In genomic region chr19:23560051-23560450, GRCh38 we compare ENCODE assay signal across 41 cellular contexts.
"Had no signal": no experiment of that assay in that cellular context is flagged by ENCODE, and none has a peak within 500 bp of the region (broad histone marks: within the 10 kb centered on the region; RNA-seq: fewer than 3 reads in every experiment).

No MANE protein-coding gene starts in this region.

- H3K9me3 ChIP-seq: adrenal gland, ascending aorta, body of pancreas had no signal

- FAIRE-seq: astrocyte, bronchial epithelial cell had no signal

- H3K36me3 ChIP-seq: adrenal gland, ascending aorta, brain microvascular endothelial cell, breast epithelium, cardiac muscle cell had no signal

- H3K4me3 ChIP-seq: adrenal gland, ascending aorta, body of pancreas, breast epithelium, cardiac muscle cell had no signal

- H3K27ac Mint-ChIP-seq: activated naive CD4-positive, alpha-beta T cell treated with anti-CD3 and anti-CD28 coated beads for 36 hours; activated naive CD4-positive, alpha-beta T cell treated with anti-CD3 and anti-CD28 coated beads, Interleukin-2, amount 10 ng/mL, durations not matched to agents 7 days and 5 days; activated naive CD4-positive, alpha-beta T cell treated with anti-CD3 and anti-CD28 coated beads, Interleukin-2, amount 50 U/mL, for 24 hours; activated naive CD4-positive, alpha-beta T cell treated with anti-CD3 and anti-CD28 coated beads, Interleukin-2, amount 50 U/mL, for 72 hours; activated naive CD8-positive, alpha-beta T cell; activated naive CD8-positive, alpha-beta T cell treated with anti-CD3 and anti-CD28 coated beads for 36 hours; activated naive CD8-positive, alpha-beta T cell treated with anti-CD3 and anti-CD28 coated beads, Interleukin-2, amount 10 ng/mL, durations not matched to agents 7 days and 5 days; activated naive CD8-positive, alpha-beta T cell treated with anti-CD3 and anti-CD28 coated beads, Interleukin-2, amount 50 U/mL, for 24 hours; activated T-cell treated with anti-CD3 and anti-CD28 coated beads, Interleukin-2, amount 50 U/mL, for 24 hours; activated T-cell treated with anti-CD3 and anti-CD28 coated beads, Interleukin-2, amount 50 U/mL, for 72 hours; activated T-helper 1 cell treated with anti-CD3 and anti-CD28 coated beads, Interleukin-12 subunit alpha, Interleukin-12 subunit beta, Interleukin-2, Interleukin-4 antibody, amounts not matched to agents 30 ng/mL and 10 ng/mL and 1 ng/mL, durations not matched to agents 14 hours and 24 hours and 36 hours; activated T-helper 17 cell treated with anti-CD3 and anti-CD28 coated beads, Interleukin-2, amount 50 U/mL, for 72 hours; activated T-helper 2 cell treated with anti-CD3 and anti-CD28 coated beads, Interferon-gamma antibody, Interleukin-2, Interleukin-4, amounts not matched to agents 10 μg/mL and 5 μg/mL and 100 μg/mL, durations not matched to agents 14 hours and 24 hours and 36 hours; brain had no signal

- H3K4me3 Mint-ChIP-seq: activated naive CD4-positive, alpha-beta T cell treated with anti-CD3 and anti-CD28 coated beads for 36 hours; activated naive CD4-positive, alpha-beta T cell treated with anti-CD3 and anti-CD28 coated beads, Interleukin-2, amount 10 ng/mL, durations not matched to agents 7 days and 5 days; activated naive CD4-positive, alpha-beta T cell treated with anti-CD3 and anti-CD28 coated beads, Interleukin-2, amount 50 U/mL, for 24 hours; activated naive CD8-positive, alpha-beta T cell; activated naive CD8-positive, alpha-beta T cell treated with anti-CD3 and anti-CD28 coated beads for 36 hours; activated naive CD8-positive, alpha-beta T cell treated with anti-CD3 and anti-CD28 coated beads, Interleukin-2, amount 10 ng/mL, durations not matched to agents 7 days and 5 days; activated naive CD8-positive, alpha-beta T cell treated with anti-CD3 and anti-CD28 coated beads, Interleukin-2, amount 50 U/mL, for 24 hours; activated T-cell treated with anti-CD3 and anti-CD28 coated beads, Interleukin-2, amount 50 U/mL, for 24 hours; activated T-cell treated with anti-CD3 and anti-CD28 coated beads, Interleukin-2, amount 50 U/mL, for 4 hours; activated T-cell treated with anti-CD3 and anti-CD28 coated beads, Interleukin-2, amount 50 U/mL, for 72 hours; activated T-helper 1 cell treated with anti-CD3 and anti-CD28 coated beads, Interleukin-12 subunit alpha, Interleukin-12 subunit beta, Interleukin-2, Interleukin-4 antibody, amounts not matched to agents 30 ng/mL and 10 ng/mL and 1 ng/mL, durations not matched to agents 14 hours and 24 hours and 36 hours; activated T-helper 17 cell treated with anti-CD3 and anti-CD28 coated beads, Interleukin-2, amount 50 U/mL, for 72 hours; brain; central memory CD8-positive, alpha-beta T cell had no signal

- DNase-seq: activated effector memory CD4-positive, alpha-beta T cell treated with anti-CD3 and anti-CD28 coated beads, Interleukin-2, amount 50 U/mL, for 16 hours; activated effector memory CD4-positive, alpha-beta T cell treated with Interleukin-2 at 50 U/mL for 16 hours; activated gamma-delta T cell; activated gamma-delta T cell treated with Interleukin-2 at 50 U/mL for 16 hours; activated naive CD4-positive, alpha-beta T cell; activated naive CD4-positive, alpha-beta T cell treated with anti-CD3 and anti-CD28 coated beads for 36 hours; activated naive CD4-positive, alpha-beta T cell treated with anti-CD3 and anti-CD28 coated beads, Interleukin-2, amount 10 ng/mL, durations not matched to agents 7 days and 5 days; activated naive CD4-positive, alpha-beta T cell treated with anti-CD3 and anti-CD28 coated beads, Interleukin-2, amount 50 U/mL, for 16 hours; activated naive CD4-positive, alpha-beta T cell treated with Interleukin-2 at 50 U/mL for 16 hours; activated naive CD8-positive, alpha-beta T cell treated with anti-CD3 and anti-CD28 coated beads for 36 hours; activated naive CD8-positive, alpha-beta T cell treated with anti-CD3 and anti-CD28 coated beads, Interleukin-2, amount 10 ng/mL, durations not matched to agents 7 days and 5 days; activated naive CD8-positive, alpha-beta T cell treated with anti-CD3 and anti-CD28 coated beads, Interleukin-2, amount 50 U/mL, for 24 hours; activated T-cell treated with anti-CD3 and anti-CD28 coated beads for 4 hours; activated T-cell treated with anti-CD3 and anti-CD28 coated beads, Interleukin-2, amount 50 U/mL, for 1 hour; activated T-cell treated with anti-CD3 and anti-CD28 coated beads, Interleukin-2, amount 50 U/mL, for 24 hours; activated T-cell treated with anti-CD3 and anti-CD28 coated beads, Interleukin-2, amount 50 U/mL, for 4 hours; activated T-cell treated with anti-CD3 and anti-CD28 coated beads, Interleukin-2, amount 50 U/mL, for 48 hours; activated T-cell treated with anti-CD3 and anti-CD28 coated beads, Interleukin-2, amount 50 U/mL, for 72 hours; adrenal gland; amniotic stem cell; amygdala; anterior cingulate cortex; aorta; body of pancreas; brain microvascular endothelial cell; caudate nucleus; central memory CD4-positive, alpha-beta T cell; cerebellar nuclear complex had no signal

- H3K4me1 ChIP-seq: adrenal gland, ascending aorta, body of pancreas, breast epithelium had no signal

- H3K27me3 ChIP-seq: adrenal gland, ascending aorta, body of pancreas, brain microvascular endothelial cell, breast epithelium, cardiac muscle cell had no signal

- ATAC-seq: activated naive CD4-positive, alpha-beta T cell treated with anti-CD3 and anti-CD28 coated beads, Interleukin-2, amount 50 U/mL, for 72 hours; activated naive CD8-positive, alpha-beta T cell treated with anti-CD3 and anti-CD28 coated beads, Interleukin-2, amount 50 U/mL, for 24 hours; activated T-cell treated with anti-CD3 and anti-CD28 coated beads, Interleukin-2, amount 50 U/mL, for 4 hours; activated T-cell treated with anti-CD3 and anti-CD28 coated beads, Interleukin-2, amount 50 U/mL, for 72 hours; activated T-helper 17 cell treated with anti-CD3 and anti-CD28 coated beads, Interleukin-2, amount 50 U/mL, for 72 hours; body of pancreas had no signal

- H3K27ac ChIP-seq: adrenal gland, ascending aorta, body of pancreas, brain microvascular endothelial cell, breast epithelium, cardiac muscle cell had no signal

- H3K27me3 Mint-ChIP-seq: activated naive CD4-positive, alpha-beta T cell treated with anti-CD3 and anti-CD28 coated beads, Interleukin-2, amount 10 ng/mL, durations not matched to agents 7 days and 5 days; activated naive CD4-positive, alpha-beta T cell treated with anti-CD3 and anti-CD28 coated beads, Interleukin-2, amount 50 U/mL, for 24 hours; activated naive CD8-positive, alpha-beta T cell; activated naive CD8-positive, alpha-beta T cell treated with anti-CD3 and anti-CD28 coated beads for 36 hours; activated naive CD8-positive, alpha-beta T cell treated with anti-CD3 and anti-CD28 coated beads, Interleukin-2, amount 10 ng/mL, durations not matched to agents 7 days and 5 days; activated naive CD8-positive, alpha-beta T cell treated with anti-CD3 and anti-CD28 coated beads, Interleukin-2, amount 50 U/mL, for 24 hours; activated T-cell treated with anti-CD3 and anti-CD28 coated beads, Interleukin-2, amount 50 U/mL, for 24 hours; activated T-helper 17 cell treated with anti-CD3 and anti-CD28 coated beads, Interleukin-2, amount 50 U/mL, for 72 hours; brain; central memory CD8-positive, alpha-beta T cell had no signal

- H3K4me1 Mint-ChIP-seq: activated naive CD4-positive, alpha-beta T cell treated with anti-CD3 and anti-CD28 coated beads, Interleukin-2, amount 10 ng/mL, durations not matched to agents 7 days and 5 days; activated naive CD4-positive, alpha-beta T cell treated with anti-CD3 and anti-CD28 coated beads, Interleukin-2, amount 50 U/mL, for 24 hours; activated naive CD8-positive, alpha-beta T cell treated with anti-CD3 and anti-CD28 coated beads for 36 hours; activated naive CD8-positive, alpha-beta T cell treated with anti-CD3 and anti-CD28 coated beads, Interleukin-2, amount 10 ng/mL, durations not matched to agents 7 days and 5 days; activated naive CD8-positive, alpha-beta T cell treated with anti-CD3 and anti-CD28 coated beads, Interleukin-2, amount 50 U/mL, for 24 hours; activated T-helper 17 cell treated with anti-CD3 and anti-CD28 coated beads, Interleukin-2, amount 50 U/mL, for 72 hours; brain; central memory CD8-positive, alpha-beta T cell had no signal

- H3K36me3 Mint-ChIP-seq: activated naive CD4-positive, alpha-beta T cell treated with anti-CD3 and anti-CD28 coated beads, Interleukin-2, amount 10 ng/mL, durations not matched to agents 7 days and 5 days; activated naive CD4-positive, alpha-beta T cell treated with anti-CD3 and anti-CD28 coated beads, Interleukin-2, amount 50 U/mL, for 24 hours; activated naive CD8-positive, alpha-beta T cell treated with anti-CD3 and anti-CD28 coated beads for 36 hours; activated naive CD8-positive, alpha-beta T cell treated with anti-CD3 and anti-CD28 coated beads, Interleukin-2, amount 10 ng/mL, durations not matched to agents 7 days and 5 days; brain had no signal
